In genomic region chr11:128238521-128239222, GRCh38 we compare ENCODE assay signal across 14 cellular contexts.
DNase-seq lines count a peak whose midpoint lies in the region; ATAC-seq and TF ChIP-seq lines count a peak whose summit lies in the region.
"Had no signal": no experiment of that assay in that cellular context is flagged by ENCODE, and none has a peak within 500 bp of the region (broad histone marks: within the 10 kb centered on the region; RNA-seq: fewer than 3 reads in every experiment).

No MANE protein-coding gene starts in this region.

- no peak for DNase-seq in activated CD4-positive, alpha-beta T cell treated with anti-CD3 and anti-CD28 coated beads, Interleukin-2, amount 10 ng/mL, durations not matched to agents 24 days and 14 days
- DNase-seq in activated CD4-positive, alpha-beta T cell treated with anti-CD3 and anti-CD28 coated beads, Interleukin-2, amount 50 U/mL, for 48 hours: no peak
- no peak for DNase-seq in activated B cell treated with CpG ODN at 0.5 μM for 24 hours
- no peak for DNase-seq in stimulated activated effector memory CD8-positive, alpha-beta T cell treated with anti-CD3 and anti-CD28 coated beads, Interleukin-12 subunit alpha, Interleukin-12 subunit beta, amount 100 ng/mL, for 72 hours (ENCODE audit: low spot score in 2 of 2)
- DNase-seq in WTC11 (ENCODE audit: low spot score): no peak
- DNase-seq in GM23248: no peak
- DNase-seq: aorta; PC-3; stimulated activated CD4-positive, alpha-beta T cell treated with anti-CD3 and anti-CD28 coated beads, Interleukin-4, amount 100 ng/mL, for 1 hour; transverse colon; WERI-Rb-1 had no signal

- in situ Hi-C loops in GM23248 (cut with MboI): no loop called here

- H3K9ac ChIP-seq in GM23248: no peak overlapping the region

- no peak overlapping the region for H2AFZ ChIP-seq in GM23248

- intact Hi-C loops in activated CD4-positive, alpha-beta T cell treated with anti-CD3 and anti-CD28 coated beads, Interleukin-2, amount 10 ng/mL, durations not matched to agents 24 days and 14 days (cut with micrococcal nuclease): loop anchor here (1.0 to 2.0 kb wide), 3 partner anchors 51 to 342 kb away; no protein-coding TSS in a partner anchor
- intact Hi-C loops in activated B cell treated with CpG ODN at 0.5 μM for 24 hours (cut with micrococcal nuclease): loop anchor here (2.0 kb wide), 1 partner anchor 18 kb away; no protein-coding TSS in a partner anchor

- H3K27ac Mint-ChIP-seq in activated CD4-positive, alpha-beta T cell treated with anti-CD3 and anti-CD28 coated beads, Interleukin-2, amount 10 ng/mL, durations not matched to agents 24 days and 14 days: peak overlapping the region; percentile 63
- H3K27ac Mint-ChIP-seq in activated B cell treated with CpG ODN at 0.5 μM for 24 hours (peak overlapping the region; percentile 90), WTC11 (no peak overlapping the region)
- peak overlapping the region; percentile 89 for H3K27ac Mint-ChIP-seq in stimulated activated effector memory CD8-positive, alpha-beta T cell treated with anti-CD3 and anti-CD28 coated beads, Interleukin-12 subunit alpha, Interleukin-12 subunit beta, amount 100 ng/mL, for 72 hours

- no peak overlapping the region for H3K4me2 ChIP-seq in GM23248 (ENCODE audit: unreplicated experiment)

- no peaks in the 10 kb centered on the region for H3K9me2 ChIP-seq in GM23248 (ENCODE audit: insufficient read depth)

- H3K36me3 Mint-ChIP-seq in activated CD4-positive, alpha-beta T cell treated with anti-CD3 and anti-CD28 coated beads, Interleukin-2, amount 10 ng/mL, durations not matched to agents 24 days and 14 days (ENCODE audit: low read depth): no peaks in the 10 kb centered on the region
- H3K36me3 Mint-ChIP-seq in activated B cell treated with CpG ODN at 0.5 μM for 24 hours (ENCODE audit: low read depth) (no peaks in the 10 kb centered on the region), WTC11 (no peaks in the 10 kb centered on the region)
- no peaks in the 10 kb centered on the region for H3K36me3 Mint-ChIP-seq in stimulated activated effector memory CD8-positive, alpha-beta T cell treated with anti-CD3 and anti-CD28 coated beads, Interleukin-12 subunit alpha, Interleukin-12 subunit beta, amount 100 ng/mL, for 72 hours

- no peaks in the 10 kb centered on the region for H3K9me3 Mint-ChIP-seq in activated CD4-positive, alpha-beta T cell treated with anti-CD3 and anti-CD28 coated beads, Interleukin-2, amount 10 ng/mL, durations not matched to agents 24 days and 14 days
- H3K9me3 Mint-ChIP-seq in activated B cell treated with CpG ODN at 0.5 μM for 24 hours (no peaks in the 10 kb centered on the region), WTC11 (peaks cover 7% of the 10 kb centered on the region; the same call in 1 of the 2 replicates)
- H3K9me3 Mint-ChIP-seq in stimulated activated effector memory CD8-positive, alpha-beta T cell treated with anti-CD3 and anti-CD28 coated beads, Interleukin-12 subunit alpha, Interleukin-12 subunit beta, amount 100 ng/mL, for 72 hours: no peaks in the 10 kb centered on the region

- peaks cover 2% of the 10 kb centered on the region for H3K27me3 Mint-ChIP-seq in activated CD4-positive, alpha-beta T cell treated with anti-CD3 and anti-CD28 coated beads, Interleukin-2, amount 10 ng/mL, durations not matched to agents 24 days and 14 days
- H3K27me3 Mint-ChIP-seq in activated B cell treated with CpG ODN at 0.5 μM for 24 hours (no peaks in the 10 kb centered on the region), WTC11 (ENCODE audit: low read depth) (peaks cover 4% of the 10 kb centered on the region; the same call in 1 of the 2 replicates)

- no peaks in the 10 kb centered on the region for H3K36me3 ChIP-seq in GM23248 (ENCODE audit: low read depth)
- H3K36me3 ChIP-seq: transverse colon, WERI-Rb-1 had no signal

- H3K9me3 ChIP-seq in GM23248 (ENCODE audit: low read depth): no peaks in the 10 kb centered on the region
- H3K9me3 ChIP-seq: transverse colon had no signal

- no peak for TF ChIP-seq CTCF in activated B cell treated with CpG ODN at 0.5 μM for 24 hours (IDR thresholded peaks at IDR 0.05)
- no peak for TF ChIP-seq CTCF in WTC11 (IDR thresholded peaks at IDR 0.05)

- H3K79me2 ChIP-seq in GM23248 (ENCODE audit: insufficient read depth): no peaks in the 10 kb centered on the region

- H3F3A ChIP-seq in GM23248 (ENCODE audit: insufficient read depth): no peaks in the 10 kb centered on the region

- H3K27ac ChIP-seq in GM23248: no peak overlapping the region
- H3K27ac ChIP-seq: transverse colon, WERI-Rb-1 had no signal

- H3K4me3 Mint-ChIP-seq in activated CD4-positive, alpha-beta T cell treated with anti-CD3 and anti-CD28 coated beads, Interleukin-2, amount 10 ng/mL, durations not matched to agents 24 days and 14 days: peak overlapping the region; percentile 45
- peak overlapping the region; percentile 69 for H3K4me3 Mint-ChIP-seq in activated B cell treated with CpG ODN at 0.5 μM for 24 hours
- peak overlapping the region; percentile 53 for H3K4me3 Mint-ChIP-seq in stimulated activated effector memory CD8-positive, alpha-beta T cell treated with anti-CD3 and anti-CD28 coated beads, Interleukin-12 subunit alpha, Interleukin-12 subunit beta, amount 100 ng/mL, for 72 hours
- no peak overlapping the region for H3K4me3 Mint-ChIP-seq in WTC11

- H3K4me1 Mint-ChIP-seq in activated CD4-positive, alpha-beta T cell treated with anti-CD3 and anti-CD28 coated beads, Interleukin-2, amount 10 ng/mL, durations not matched to agents 24 days and 14 days: peaks cover 24% of the 10 kb centered on the region
- H3K4me1 Mint-ChIP-seq in activated B cell treated with CpG ODN at 0.5 μM for 24 hours: peaks cover 14% of the 10 kb centered on the region
- peaks cover 21% of the 10 kb centered on the region for H3K4me1 Mint-ChIP-seq in stimulated activated effector memory CD8-positive, alpha-beta T cell treated with anti-CD3 and anti-CD28 coated beads, Interleukin-12 subunit alpha, Interleukin-12 subunit beta, amount 100 ng/mL, for 72 hours
- 0 out of 2 replicates have a peak, but pooled peaks cover 5% of the 10 kb centered on the region for H3K4me1 Mint-ChIP-seq in WTC11

- CTCF ChIA-PET in activated B cell treated with CpG ODN at 0.5 μM for 24 hours (lab: Charles Lee) (interaction anchor here (1.0 kb wide), 1 partner anchor 13 kb away, joined by 4 read pairs; no protein-coding TSS in a partner anchor), WTC11 (lab: Charles Lee) (no interaction called here)

- no peak overlapping the region for H3K4me3 ChIP-seq in GM23248
- H3K4me3 ChIP-seq: transverse colon had no signal

- no peaks in the 10 kb centered on the region for H3K27me3 ChIP-seq in GM23248 (replicated peaks; ENCODE audit: insufficient read depth)
- H3K27me3 ChIP-seq: transverse colon had no signal

- POLR2A ChIA-PET in activated B cell treated with CpG ODN at 0.5 μM for 24 hours (lab: Charles Lee) (interaction anchor here (0.7 to 1.0 kb wide), 3 partner anchors 20 to 455 kb away, joined by 3 to 4 read pairs (median 3); partner anchors contain the start of gene FLI1), WTC11 (lab: Charles Lee) (no interaction called here)

- WGBS in GM23248 (ENCODE audit: low coverage in 1 of 2, low lambda C conversion rate in 2 of 2, missing lambda C conversion rate in 2 of 2), 2 experiments: 84 to 90% methylated on average over 1 of the region's 1 CpG

- peaks cover 9% of the 10 kb centered on the region for H3K4me1 ChIP-seq in GM23248 (ENCODE audit: insufficient read depth)

- peak; percentile 66 for ATAC-seq in HG03135 (IDR thresholded peaks at IDR 0.05; ENCODE audit: unreplicated experiment)
- peak; percentile 85 for ATAC-seq in activated B cell treated with CpG ODN at 0.5 μM for 24 hours (ENCODE audit: low read depth)
- ATAC-seq in stimulated activated effector memory CD8-positive, alpha-beta T cell treated with anti-CD3 and anti-CD28 coated beads, Interleukin-12 subunit alpha, Interleukin-12 subunit beta, amount 100 ng/mL, for 72 hours: peak; percentile 97
- ATAC-seq in WTC11: no peak
- no peak for ATAC-seq in HG02588 (IDR thresholded peaks at IDR 0.05; ENCODE audit: unreplicated experiment)
- ATAC-seq: esophagus mucosa, PC-3 had no signal

- no peaks in the 10 kb centered on the region for H4K20me1 ChIP-seq in GM23248 (ENCODE audit: insufficient read depth)

TF ChIP-seq in WTC11, 78 proteins besides CTCF, POLR2A, EP300 and RAD21 (continues in another document):
- TF ChIP-seq ARID4B (CRISPR knock-in tag; IDR thresholded peaks at IDR 0.05; ENCODE audit: borderline replicate concordance): no peak

Comparison
In these comparisons a context has a peak if more than half of its experiments do, and no peak if none do; other contexts are left out.
1. ATAC-seq: peak in HG03135 (single experiment), activated B cell treated with CpG ODN at 0.5 μM for 24 hours (single experiment) and stimulated activated effector memory CD8-positive, alpha-beta T cell treated with anti-CD3 and anti-CD28 coated beads, Interleukin-12 subunit alpha, Interleukin-12 subunit beta, amount 100 ng/mL, for 72 hours (single experiment); none in WTC11 (single experiment) and HG02588 (single experiment).